29 cellular contexts compared by ENCODE assay signal in the genomic region with DNA sequence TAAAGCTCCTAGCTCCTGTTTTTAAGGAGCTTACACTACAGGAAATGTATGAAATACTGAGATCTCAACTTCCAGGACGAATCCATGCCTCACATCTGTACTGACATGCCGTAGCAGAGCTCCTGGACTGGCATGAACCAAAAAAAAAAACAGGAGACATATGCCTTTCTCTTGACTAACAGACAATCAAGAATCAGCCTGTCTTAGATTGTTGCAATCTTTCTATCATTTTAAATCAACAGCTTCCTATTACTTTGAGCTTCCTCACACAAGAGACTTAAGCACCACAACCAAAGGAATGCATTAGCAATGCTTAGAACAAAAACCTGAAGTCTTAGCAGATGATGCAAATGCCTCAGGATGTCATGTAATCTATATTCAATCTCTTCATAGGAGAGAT. TPM values are rescaled to one million over a fixed set of nuclear protein-coding genes. Genes with fewer than 3 reads are reported as not detected.
DNase-seq lines count a peak whose midpoint lies in the region; ATAC-seq and TF ChIP-seq lines count a peak whose summit lies in the region.
"Had no signal": no experiment of that assay in that cellular context is flagged by ENCODE, and none has a peak within 500 bp of the region (broad histone marks: within the 10 kb centered on the region; RNA-seq: fewer than 3 reads in every experiment).

No MANE protein-coding gene starts in this region.

- H3K27me3 Mint-ChIP-seq in mesothelial cell of epicardium (ENCODE audit: low read depth) = no peaks in the 10 kb centered on the region
- H3K27me3 Mint-ChIP-seq in activated naive CD4-positive, alpha-beta T cell treated with anti-CD3 and anti-CD28 coated beads, Interleukin-2, amount 10 ng/mL, durations not matched to agents 7 days and 5 days = no peaks in the 10 kb centered on the region
- H3K27me3 Mint-ChIP-seq: dendritic cell treated with granulocyte-macrophage colony-stimulating factor and Interleukin-4, amounts not matched to agents 40 ng/mL and 50 ng/mL, for 4 days had no signal

- ATAC-seq in RWPE2 (ENCODE audit: low read depth) = peak; percentile 82
- no peak for ATAC-seq in HG03135 (IDR thresholded peaks at IDR 0.05; ENCODE audit: unreplicated experiment)
- ATAC-seq in GM19351 (IDR thresholded peaks at IDR 0.05; ENCODE audit: unreplicated experiment) = no peak
- ATAC-seq: activated CD8-positive, alpha-beta T cell treated with anti-CD3 and anti-CD28 coated beads, Interleukin-2, amount 10 ng/mL, durations not matched to agents 7 days and 5 days; activated naive CD8-positive, alpha-beta T cell treated with anti-CD3 and anti-CD28 coated beads, Interleukin-2, amount 50 U/mL, for 24 hours; GM12878; left colon; naive thymus-derived CD4-positive, alpha-beta T cell; stimulated activated effector memory CD8-positive, alpha-beta T cell treated with anti-CD3 and anti-CD28 coated beads, Interleukin-12 subunit alpha, Interleukin-12 subunit beta, amount 100 ng/mL, for 72 hours had no signal

- H3K9me3 ChIP-seq in GM23248 (ENCODE audit: low read depth) (no peaks in the 10 kb centered on the region), RWPE2 (ENCODE audit: severe bottlenecking) (no peaks in the 10 kb centered on the region)
- H3K9me3 ChIP-seq: BLaER1, SJSA1 had no signal

- peaks cover 62% of the 10 kb centered on the region for H3K4me1 Mint-ChIP-seq in mesothelial cell of epicardium
- H3K4me1 Mint-ChIP-seq in activated naive CD4-positive, alpha-beta T cell treated with anti-CD3 and anti-CD28 coated beads, Interleukin-2, amount 10 ng/mL, durations not matched to agents 7 days and 5 days = no peaks in the 10 kb centered on the region
- H3K4me1 Mint-ChIP-seq: activated naive CD8-positive, alpha-beta T cell treated with anti-CD3 and anti-CD28 coated beads, Interleukin-2, amount 50 U/mL, for 24 hours; memory B cell; naive thymus-derived CD4-positive, alpha-beta T cell; stimulated activated effector memory CD8-positive, alpha-beta T cell treated with anti-CD3 and anti-CD28 coated beads, Interleukin-12 subunit alpha, Interleukin-12 subunit beta, amount 100 ng/mL, for 72 hours had no signal

- H3K27ac ChIP-seq in GM23248 = peak overlapping the region; percentile 9; the same call in 1 of the 2 replicates
- peak overlapping the region; percentile 100 for H3K27ac ChIP-seq in RWPE2 (ENCODE audit: poor library complexity, severe bottlenecking)
- H3K27ac ChIP-seq: BLaER1, cardiac muscle cell, KMS-11, SJSA1 had no signal

- no peak overlapping the region for H3K4me3 ChIP-seq in GM23248
- no peak overlapping the region for H3K4me3 ChIP-seq in RWPE2 (ENCODE audit: severe bottlenecking)
- H3K4me3 ChIP-seq in epithelial cell of esophagus (ENCODE audit: low read length) = no peak overlapping the region
- H3K4me3 ChIP-seq: BLaER1, cardiac muscle cell, GM12878, SJSA1 had no signal

- H3K36me3 Mint-ChIP-seq in mesothelial cell of epicardium = no peaks in the 10 kb centered on the region
- H3K36me3 Mint-ChIP-seq in activated naive CD4-positive, alpha-beta T cell treated with anti-CD3 and anti-CD28 coated beads, Interleukin-2, amount 10 ng/mL, durations not matched to agents 7 days and 5 days = no peaks in the 10 kb centered on the region
- H3K36me3 Mint-ChIP-seq: memory B cell; naive thymus-derived CD4-positive, alpha-beta T cell; stimulated activated effector memory CD8-positive, alpha-beta T cell treated with anti-CD3 and anti-CD28 coated beads, Interleukin-12 subunit alpha, Interleukin-12 subunit beta, amount 100 ng/mL, for 72 hours had no signal

- H3K9me3 Mint-ChIP-seq in mesothelial cell of epicardium = no peaks in the 10 kb centered on the region
- H3K9me3 Mint-ChIP-seq in activated naive CD4-positive, alpha-beta T cell treated with anti-CD3 and anti-CD28 coated beads, Interleukin-2, amount 10 ng/mL, durations not matched to agents 7 days and 5 days = no peaks in the 10 kb centered on the region
- H3K9me3 Mint-ChIP-seq: activated naive CD8-positive, alpha-beta T cell treated with anti-CD3 and anti-CD28 coated beads, Interleukin-2, amount 50 U/mL, for 24 hours; dendritic cell treated with granulocyte-macrophage colony-stimulating factor and Interleukin-4, amounts not matched to agents 40 ng/mL and 50 ng/mL, for 4 days; memory B cell; naive thymus-derived CD4-positive, alpha-beta T cell; stimulated activated effector memory CD8-positive, alpha-beta T cell treated with anti-CD3 and anti-CD28 coated beads, Interleukin-12 subunit alpha, Interleukin-12 subunit beta, amount 100 ng/mL, for 72 hours had no signal

- 44 to 59% methylated on average over 2 of the region's 2 CpGs for WGBS in GM23248 (ENCODE audit: low coverage in 1 of 2, low lambda C conversion rate in 2 of 2, missing lambda C conversion rate in 2 of 2), 2 experiments

- DNase-seq in GM23248 (peak; percentile 53), RWPE2 (ENCODE audit: low spot score) (no peak), epithelial cell of esophagus (ENCODE audit: low read depth) (peak; percentile 97), mesothelial cell of epicardium (ENCODE audit: low spot score in 2 of 2, unreplicated experiment in 2 of 2) (no peak), iPS-NIHi7 (ENCODE audit: extremely low spot score) (no peak)
- DNase-seq in activated naive CD4-positive, alpha-beta T cell treated with anti-CD3 and anti-CD28 coated beads, Interleukin-2, amount 10 ng/mL, durations not matched to agents 7 days and 5 days = no peak
- DNase-seq: activated CD8-positive, alpha-beta T cell treated with anti-CD3 and anti-CD28 coated beads, Interleukin-2, amount 10 ng/mL, durations not matched to agents 7 days and 5 days; activated gamma-delta T cell; activated naive CD8-positive, alpha-beta T cell treated with anti-CD3 and anti-CD28 coated beads, Interleukin-2, amount 50 U/mL, for 24 hours; COR-L47; DMS79; left colon; MV-4-11; naive thymus-derived CD4-positive, alpha-beta T cell; NCI-H146; NCI-H526 treated with DMSO at 0.1 percent for 48 hours; occipital lobe; stimulated activated CD4-positive, alpha-beta T cell treated with anti-CD3 and anti-CD28 coated beads, Interleukin-2, amount 100 ng/mL, for 48 hours; T-helper 1 cell had no signal

- no peaks in the 10 kb centered on the region for H3K36me3 ChIP-seq in GM23248 (ENCODE audit: low read depth)
- no peaks in the 10 kb centered on the region for H3K36me3 ChIP-seq in RWPE2 (ENCODE audit: low read depth)
- H3K36me3 ChIP-seq: BLaER1, cardiac muscle cell, SJSA1 had no signal

- H3K9me2 ChIP-seq in GM23248 (ENCODE audit: insufficient read depth) = no peaks in the 10 kb centered on the region; the same call in 1 of the 2 replicates

- H3K4me2 ChIP-seq in GM23248 (ENCODE audit: unreplicated experiment) = no peak overlapping the region
- H3K4me2 ChIP-seq: BLaER1, KMS-11 had no signal

- H3K27me3 ChIP-seq in GM23248 (replicated peaks; ENCODE audit: insufficient read depth) = no peaks in the 10 kb centered on the region
- H3K27me3 ChIP-seq in RWPE2 (ENCODE audit: insufficient read depth, poor library complexity, severe bottlenecking) = no peaks in the 10 kb centered on the region
- H3K27me3 ChIP-seq: BLaER1, cardiac muscle cell, SJSA1 had no signal

- peak overlapping the region; percentile 77 for H2AFZ ChIP-seq in GM23248

- H3K79me2 ChIP-seq in GM23248 (ENCODE audit: insufficient read depth) = no peaks in the 10 kb centered on the region

- H3K4me1 ChIP-seq in GM23248 (ENCODE audit: insufficient read depth) (peaks cover 27% of the 10 kb centered on the region), RWPE2 (ENCODE audit: insufficient read depth, poor library complexity, severe bottlenecking) (peaks cover 71% of the 10 kb centered on the region)
- H3K4me1 ChIP-seq: BLaER1, SJSA1 had no signal

- H3F3A ChIP-seq in GM23248 (ENCODE audit: insufficient read depth) = peaks cover 11% of the 10 kb centered on the region; the same call in 1 of the 2 replicates

- no peak overlapping the region for H3K9ac ChIP-seq in GM23248
- H3K9ac ChIP-seq: BLaER1, KMS-11 had no signal

- no peaks in the 10 kb centered on the region for H4K20me1 ChIP-seq in GM23248 (ENCODE audit: insufficient read depth)
- H4K20me1 ChIP-seq: BLaER1 had no signal

- TF ChIP-seq CTCF in RWPE2 (IDR thresholded peaks at IDR 0.05; ENCODE audit: poor library complexity, severe bottlenecking) (no peak), epithelial cell of esophagus (IDR thresholded peaks at IDR 0.05; ENCODE audit: insufficient read depth, low read depth, low read length, missing control alignments) (no peak), mesothelial cell of epicardium (IDR thresholded peaks at IDR 0.05; ENCODE audit: unreplicated experiment) (no peak)

- H3K4me3 Mint-ChIP-seq in mesothelial cell of epicardium = no peak overlapping the region
- no peak overlapping the region for H3K4me3 Mint-ChIP-seq in activated naive CD4-positive, alpha-beta T cell treated with anti-CD3 and anti-CD28 coated beads, Interleukin-2, amount 10 ng/mL, durations not matched to agents 7 days and 5 days
- H3K4me3 Mint-ChIP-seq: activated CD8-positive, alpha-beta T cell treated with anti-CD3 and anti-CD28 coated beads, Interleukin-2, amount 10 ng/mL, durations not matched to agents 7 days and 5 days; activated naive CD8-positive, alpha-beta T cell treated with anti-CD3 and anti-CD28 coated beads, Interleukin-2, amount 50 U/mL, for 24 hours; dendritic cell treated with granulocyte-macrophage colony-stimulating factor and Interleukin-4, amounts not matched to agents 40 ng/mL and 50 ng/mL, for 4 days; memory B cell; naive thymus-derived CD4-positive, alpha-beta T cell; stimulated activated effector memory CD8-positive, alpha-beta T cell treated with anti-CD3 and anti-CD28 coated beads, Interleukin-12 subunit alpha, Interleukin-12 subunit beta, amount 100 ng/mL, for 72 hours had no signal

- CTCF ChIA-PET in activated naive CD4-positive, alpha-beta T cell treated with anti-CD3 and anti-CD28 coated beads, Interleukin-2, amount 10 ng/mL, durations not matched to agents 7 days and 5 days (lab: Charles Lee) = interaction anchor here (0.6 kb wide), 1 partner anchor 797 kb away, joined by 4 read pairs; no protein-coding TSS in a partner anchor

- in situ Hi-C loops in GM23248 (cut with MboI) = no loop called here

- H3K27ac Mint-ChIP-seq in mesothelial cell of epicardium = peak overlapping the region; percentile 84
- H3K27ac Mint-ChIP-seq in activated naive CD4-positive, alpha-beta T cell treated with anti-CD3 and anti-CD28 coated beads, Interleukin-2, amount 10 ng/mL, durations not matched to agents 7 days and 5 days = no peak overlapping the region
- H3K27ac Mint-ChIP-seq: activated CD8-positive, alpha-beta T cell treated with anti-CD3 and anti-CD28 coated beads, Interleukin-2, amount 10 ng/mL, durations not matched to agents 7 days and 5 days; activated naive CD8-positive, alpha-beta T cell treated with anti-CD3 and anti-CD28 coated beads, Interleukin-2, amount 50 U/mL, for 24 hours; dendritic cell treated with granulocyte-macrophage colony-stimulating factor and Interleukin-4, amounts not matched to agents 40 ng/mL and 50 ng/mL, for 4 days; memory B cell; naive thymus-derived CD4-positive, alpha-beta T cell; stimulated activated effector memory CD8-positive, alpha-beta T cell treated with anti-CD3 and anti-CD28 coated beads, Interleukin-12 subunit alpha, Interleukin-12 subunit beta, amount 100 ng/mL, for 72 hours had no signal

RNA-seq across cellular contexts. Expression of a gene that starts 34.7 kb away (rescaled TPM):
- 0.97 TPM in 1 of 2 replicates, not detected in the other for total RNA-seq in GM23248 (2014; rRNA removed; shearing (Covaris generic))
- 0.56 and 0.76 TPM in 2 replicates for polyA plus RNA-seq in GM23248 (2016; fragmentation: Nextera tagmentation; extraction: Ambion mirVana)
- 1.3 to 1.7 TPM (median 1.5 TPM) in 3 replicates for total RNA-seq in mesothelial cell of epicardium
- total RNA-seq: activated CD8-positive, alpha-beta T cell treated with anti-CD3 and anti-CD28 coated beads, Interleukin-2, amount 10 ng/mL, durations not matched to agents 7 days and 5 days; cardiac muscle cell; GM12878; occipital lobe had no signal

RNA-seq across cellular contexts. Expression of a gene that starts 45.3 kb away (rescaled TPM):
- 4.2 and 4.4 TPM in 2 replicates for total RNA-seq in GM23248 (2014; rRNA removed; shearing (Covaris generic))
- polyA plus RNA-seq in GM23248 (2016; fragmentation: Nextera tagmentation; extraction: Ambion mirVana) = 1.6 and 1.8 TPM in 2 replicates
- total RNA-seq in mesothelial cell of epicardium = 0.04 to 0.22 TPM in 2 of 3 replicates, not detected in the other
- total RNA-seq: activated CD8-positive, alpha-beta T cell treated with anti-CD3 and anti-CD28 coated beads, Interleukin-2, amount 10 ng/mL, durations not matched to agents 7 days and 5 days; cardiac muscle cell; GM12878; SJSA1 had no signal
- polyA plus RNA-seq: cardiac muscle cell; GM12878; naive thymus-derived CD4-positive, alpha-beta T cell had no signal

Comparison
In these comparisons a context has a peak if more than half of its experiments do, and no peak if none do; other contexts are left out.
1. DNase-seq: peak in GM23248 (single experiment) and epithelial cell of esophagus (single experiment); none in RWPE2 (single experiment), mesothelial cell of epicardium (0 of 2), iPS-NIHi7 (single experiment) and activated naive CD4-positive, alpha-beta T cell treated with anti-CD3 and anti-CD28 coated beads, Interleukin-2, amount 10 ng/mL, durations not matched to agents 7 days and 5 days (single experiment).